Comparison of ENCODE assay signal across 7 cellular contexts in genomic region chr20:38167851-38168760, GRCh38. TPM values are rescaled to one million over a fixed set of nuclear protein-coding genes. Genes with fewer than 3 reads are reported as not detected.
DNase-seq lines count a peak whose midpoint lies in the region; ATAC-seq and TF ChIP-seq lines count a peak whose summit lies in the region.

No MANE protein-coding gene starts in this region.

- H3K27me3 Mint-ChIP-seq in WTC11 (ENCODE audit: low read depth), result no peaks in the 10 kb centered on the region
- peaks cover 17% of the 10 kb centered on the region for H3K27me3 Mint-ChIP-seq in activated T-helper 2 cell treated with anti-CD3 and anti-CD28 coated beads, Interferon-gamma antibody, Interleukin-2, Interleukin-4, amounts not matched to agents 10 μg/mL and 5 μg/mL and 100 μg/mL, durations not matched to agents 14 hours and 24 hours and 36 hours (ENCODE audit: low read depth)

- H3K27ac Mint-ChIP-seq in WTC11, result no peak overlapping the region
- H3K27ac Mint-ChIP-seq in activated T-helper 2 cell treated with anti-CD3 and anti-CD28 coated beads, Interferon-gamma antibody, Interleukin-2, Interleukin-4, amounts not matched to agents 10 μg/mL and 5 μg/mL and 100 μg/mL, durations not matched to agents 14 hours and 24 hours and 36 hours, result no peak overlapping the region

- H3K27me3 ChIP-seq in right cardiac atrium (ENCODE audit: control insufficient read depth, insufficient read depth) (no peaks in the 10 kb centered on the region), subcutaneous abdominal adipose tissue (ENCODE audit: control insufficient read depth in 5 of 5, insufficient read depth in 4 of 5, low read length in 5 of 5) (peaks cover 0 to 2% (median 0%) of the 10 kb centered on the region in 5 donors)

- ATAC-seq in WTC11 (peak; percentile 9; the same call in 1 of the 2 replicates), right cardiac atrium (peak; percentile 51 to 57)

- H3K4me3 ChIP-seq in right cardiac atrium (ENCODE audit: low read length) (no peak overlapping the region), subcutaneous abdominal adipose tissue (ENCODE audit: low read depth in 1 of 5, low read length in 5 of 5) (no peak overlapping the region)

- POLR2A ChIA-PET in WTC11 (lab: Charles Lee), result no interaction called here

- H3K9me3 ChIP-seq in right cardiac atrium (ENCODE audit: control insufficient read depth, low read length) (no peaks in the 10 kb centered on the region), subcutaneous abdominal adipose tissue (ENCODE audit: control insufficient read depth in 5 of 5, low read length in 5 of 5) (no peaks in the 10 kb centered on the region)

- DNase-seq in HT-29 (ENCODE audit: low spot score) (peak; percentile 74), WTC11 (ENCODE audit: low spot score) (no peak), right cardiac atrium (peak; percentile 92), HPDE6-E6E7 (ENCODE audit: extremely low spot score) (no peak), OCI-M2 (lab: John Stamatoyannopoulos, UW; ENCODE audit: unreplicated experiment) (no peak)
- no peak for DNase-seq in activated T-helper 2 cell treated with anti-CD3 and anti-CD28 coated beads, Interferon-gamma antibody, Interleukin-2, Interleukin-4, amounts not matched to agents 10 μg/mL and 5 μg/mL and 100 μg/mL, durations not matched to agents 14 hours and 24 hours and 36 hours (ENCODE audit: low spot score)

- no peaks in the 10 kb centered on the region for H3K9me3 Mint-ChIP-seq in WTC11
- no peaks in the 10 kb centered on the region for H3K9me3 Mint-ChIP-seq in activated T-helper 2 cell treated with anti-CD3 and anti-CD28 coated beads, Interferon-gamma antibody, Interleukin-2, Interleukin-4, amounts not matched to agents 10 μg/mL and 5 μg/mL and 100 μg/mL, durations not matched to agents 14 hours and 24 hours and 36 hours

- CTCF ChIA-PET in WTC11 (lab: Charles Lee), result interaction anchor here (1.3 to 1.9 kb wide), 3 partner anchors 53 to 110 kb away, joined by 3 to 12 read pairs (median 5); no protein-coding TSS in a partner anchor

- H3K4me1 Mint-ChIP-seq in WTC11, result 0 out of 2 replicates have a peak, but pooled peaks cover 4% of the 10 kb centered on the region
- H3K4me1 Mint-ChIP-seq in activated T-helper 2 cell treated with anti-CD3 and anti-CD28 coated beads, Interferon-gamma antibody, Interleukin-2, Interleukin-4, amounts not matched to agents 10 μg/mL and 5 μg/mL and 100 μg/mL, durations not matched to agents 14 hours and 24 hours and 36 hours (ENCODE audit: low read depth), result peaks cover 11% of the 10 kb centered on the region

- no peaks in the 10 kb centered on the region for H3K36me3 Mint-ChIP-seq in WTC11
- H3K36me3 Mint-ChIP-seq in activated T-helper 2 cell treated with anti-CD3 and anti-CD28 coated beads, Interferon-gamma antibody, Interleukin-2, Interleukin-4, amounts not matched to agents 10 μg/mL and 5 μg/mL and 100 μg/mL, durations not matched to agents 14 hours and 24 hours and 36 hours (ENCODE audit: low read depth), result no peaks in the 10 kb centered on the region

- no peak for TF ChIP-seq CTCF in WTC11 (IDR thresholded peaks at IDR 0.05)

- H3K36me3 ChIP-seq in subcutaneous abdominal adipose tissue (ENCODE audit: control insufficient read depth in 5 of 5, insufficient read depth in 5 of 5, low read length in 5 of 5), result no peaks in the 10 kb centered on the region

- H3K27ac ChIP-seq in right cardiac atrium (ENCODE audit: low read length), result peak overlapping the region; percentile 66
- H3K27ac ChIP-seq in subcutaneous abdominal adipose tissue (ENCODE audit: low read depth, low read length), result peak overlapping the region; percentile 38

- H3K4me1 ChIP-seq in right cardiac atrium (ENCODE audit: control insufficient read depth, insufficient read depth, low read length) (peaks cover 29% of the 10 kb centered on the region), subcutaneous abdominal adipose tissue (ENCODE audit: control insufficient read depth in 5 of 5, insufficient read depth in 5 of 5, low read length in 5 of 5) (peaks cover 4 to 46% (median 34%) of the 10 kb centered on the region in 5 donors)

- no peak overlapping the region for H3K4me3 Mint-ChIP-seq in WTC11
- no peak overlapping the region for H3K4me3 Mint-ChIP-seq in activated T-helper 2 cell treated with anti-CD3 and anti-CD28 coated beads, Interferon-gamma antibody, Interleukin-2, Interleukin-4, amounts not matched to agents 10 μg/mL and 5 μg/mL and 100 μg/mL, durations not matched to agents 14 hours and 24 hours and 36 hours (ENCODE audit: low read depth)

- 34% methylated on average over 7 of the region's 7 CpGs for WGBS in right cardiac atrium

- H3K9ac ChIP-seq in subcutaneous abdominal adipose tissue (ENCODE audit: low read length in 5 of 5), result peak overlapping the region in 1 of 5 donors; percentile 41

- intact Hi-C loops in right cardiac atrium (cut with DNase I), result loop anchor here (5.0 kb wide), 6 partner anchors 44 to 111 kb away; no protein-coding TSS in a partner anchor
- intact Hi-C loops in activated T-helper 2 cell treated with anti-CD3 and anti-CD28 coated beads, Interferon-gamma antibody, Interleukin-2, Interleukin-4, amounts not matched to agents 10 μg/mL and 5 μg/mL and 100 μg/mL, durations not matched to agents 14 hours and 24 hours and 36 hours (cut with micrococcal nuclease), result no loop called here

TF ChIP-seq in WTC11, 78 proteins besides CTCF, POLR2A, EP300 and RAD21:
- TF ChIP-seq GABPB1 (CRISPR knock-in tag; IDR thresholded peaks at IDR 0.05) (peak; percentile 63), MAX (CRISPR knock-in tag; IDR thresholded peaks at IDR 0.05) (no peak)

RNA-seq across cellular contexts. Expression of gene TGM2, which starts 3.0 kb away (rescaled TPM):
- 253 and 254 TPM in 2 replicates for total RNA-seq in HT-29 (2014; rRNA removed; shearing (Covaris generic))
- total RNA-seq in WTC11 (2021), result 1.5 to 2.1 TPM (median 1.8 TPM) in 3 replicates
- total RNA-seq in right cardiac atrium, result 1,000 to 10,000 TPM in 3 of 4 donors, 100 to 1,000 TPM in 1; 963 to 1,731 (median 1,257) TPM
- polyA plus RNA-seq in right cardiac atrium, result 447 TPM
- total RNA-seq in activated T-helper 2 cell treated with anti-CD3 and anti-CD28 coated beads, Interferon-gamma antibody, Interleukin-2, Interleukin-4, amounts not matched to agents 10 μg/mL and 5 μg/mL and 100 μg/mL, durations not matched to agents 14 hours and 24 hours and 36 hours, result not detected in 2 replicates

Comparison
In these comparisons a context has a peak if more than half of its experiments do, and no peak if none do; other contexts are left out.
1. DNase-seq: peak in HT-29 (single experiment) and right cardiac atrium (3 of 3); none in WTC11 (single experiment), HPDE6-E6E7 (single experiment), activated T-helper 2 cell treated with anti-CD3 and anti-CD28 coated beads, Interferon-gamma antibody, Interleukin-2, Interleukin-4, amounts not matched to agents 10 μg/mL and 5 μg/mL and 100 μg/mL, durations not matched to agents 14 hours and 24 hours and 36 hours (single experiment) and OCI-M2 (single experiment).
2. RNA of gene TGM2, which starts 3.0 kb away (total RNA-seq): 963 to 1,731 TPM in right cardiac atrium and 253 to 254 TPM in HT-29; 1.5 to 2.1 TPM in WTC11 and not detected in activated T-helper 2 cell treated with anti-CD3 and anti-CD28 coated beads, Interferon-gamma antibody, Interleukin-2, Interleukin-4, amounts not matched to agents 10 μg/mL and 5 μg/mL and 100 μg/mL, durations not matched to agents 14 hours and 24 hours and 36 hours; every median in the first group is over 10 times any median in the second.